In genomic region chr10:31536297-31536696, GRCh38 we compare ENCODE assay signal across 16 cellular contexts.
DNase-seq lines count a peak whose midpoint lies in the region; ATAC-seq and TF ChIP-seq lines count a peak whose summit lies in the region.
"Had no signal": no experiment of that assay in that cellular context is flagged by ENCODE, and none has a peak within 500 bp of the region (broad histone marks: within the 10 kb centered on the region; RNA-seq: fewer than 3 reads in every experiment).

No MANE protein-coding gene starts in this region.

- H3K9me3 Mint-ChIP-seq in activated CD4-positive, alpha-beta T cell treated with anti-CD3 and anti-CD28 coated beads for 36 hours (ENCODE audit: low read depth) = no peaks in the 10 kb centered on the region

- H3K27me3 ChIP-seq in Karpas-422 (ENCODE audit: low read length) = no peaks in the 10 kb centered on the region
- no peaks in the 10 kb centered on the region for H3K27me3 ChIP-seq in aorta (ENCODE audit: control insufficient read depth in 1 of 2, insufficient read depth in 2 of 2, low read length in 1 of 2)
- H3K27me3 ChIP-seq: Peyer's patch had no signal

- peak; percentile 36 for DNase-seq in AG10803 (ENCODE audit: low read depth)
- DNase-seq in Karpas-422 = peak; percentile 9
- peak; percentile 81 for DNase-seq in fibroblast of mammary gland (ENCODE audit: low read depth)
- peak; percentile 18 for DNase-seq in myocyte (ENCODE audit: low read depth)
- no peak for DNase-seq in globus pallidus (ENCODE audit: low spot score)
- no peak for DNase-seq in aorta
- DNase-seq in activated CD4-positive, alpha-beta T cell treated with anti-CD3 and anti-CD28 coated beads for 36 hours = no peak
- DNase-seq: AML-193; DND-41; NCI-H1105; NCI-H2081 treated with DMSO at 0.1 percent for 48 hours; NK-92 treated with Interleukin-12 subunit alpha and Interleukin-12 subunit beta, amount 100 ng/mL, for 24 hours; Peyer's patch had no signal

- POLR2A ChIA-PET in activated CD4-positive, alpha-beta T cell treated with anti-CD3 and anti-CD28 coated beads for 36 hours (lab: Charles Lee) = no interaction called here

- no peaks in the 10 kb centered on the region for H3K4me1 ChIP-seq in Karpas-422 (ENCODE audit: low read length)
- peaks cover 0 to 2% of the 10 kb centered on the region in 2 donors for H3K4me1 ChIP-seq in aorta (ENCODE audit: control insufficient read depth in 1 of 2, insufficient read depth in 2 of 2, low read length in 2 of 2)
- H3K4me1 ChIP-seq: A549, HAP-1, Peyer's patch had no signal

- no peaks in the 10 kb centered on the region for H3K36me3 Mint-ChIP-seq in activated CD4-positive, alpha-beta T cell treated with anti-CD3 and anti-CD28 coated beads for 36 hours (ENCODE audit: low read depth)
- H3K36me3 Mint-ChIP-seq: CD14-positive monocyte had no signal

- no peak for ATAC-seq in aorta (ENCODE audit: low FRiP score)
- no peak for ATAC-seq in activated CD4-positive, alpha-beta T cell treated with anti-CD3 and anti-CD28 coated beads for 36 hours
- ATAC-seq: A549 had no signal

- H3K9me3 ChIP-seq in Karpas-422 (ENCODE audit: low read length) (no peaks in the 10 kb centered on the region), aorta (ENCODE audit: control insufficient read depth, low read length) (no peaks in the 10 kb centered on the region)
- H3K9me3 ChIP-seq: A549, HAP-1, Peyer's patch had no signal

- TF ChIP-seq CTCF in AG10803 (conservative IDR thresholded peaks at IDR 0.05; ENCODE audit: low read length) (no peak), fibroblast of mammary gland (conservative IDR thresholded peaks at IDR 0.05; ENCODE audit: control insufficient read depth, insufficient read depth, low read depth, low read length) (no peak)

- no peak overlapping the region for H2AFZ ChIP-seq in Karpas-422 (ENCODE audit: low read length)

- no peaks in the 10 kb centered on the region for H4K20me1 ChIP-seq in Karpas-422 (ENCODE audit: insufficient read depth, low read depth, low read length)

- peaks cover 10% of the 10 kb centered on the region for H3K27me3 Mint-ChIP-seq in activated CD4-positive, alpha-beta T cell treated with anti-CD3 and anti-CD28 coated beads for 36 hours

- no peak overlapping the region for H3K9ac ChIP-seq in Karpas-422 (ENCODE audit: low read length)

- WGBS in aorta, 2 donors = 7 to 8% methylated on average over 3 of the region's 3 CpGs

- no peak overlapping the region for H3K4me3 Mint-ChIP-seq in activated CD4-positive, alpha-beta T cell treated with anti-CD3 and anti-CD28 coated beads for 36 hours
- H3K4me3 Mint-ChIP-seq: CD14-positive monocyte had no signal

- no peaks in the 10 kb centered on the region for H3K9me2 ChIP-seq in Karpas-422 (replicated peaks; ENCODE audit: insufficient read depth, low read length)

- CTCF ChIA-PET in activated CD4-positive, alpha-beta T cell treated with anti-CD3 and anti-CD28 coated beads for 36 hours (lab: Charles Lee) = no interaction called here

- H3K27ac Mint-ChIP-seq in activated CD4-positive, alpha-beta T cell treated with anti-CD3 and anti-CD28 coated beads for 36 hours = no peak overlapping the region
- H3K27ac Mint-ChIP-seq: CD14-positive monocyte had no signal

- no peaks in the 10 kb centered on the region for H3K79me2 ChIP-seq in Karpas-422 (ENCODE audit: low read length)

- no peak overlapping the region for H3K4me2 ChIP-seq in Karpas-422 (ENCODE audit: low read depth, low read length, poor library complexity, severe bottlenecking)
- H3K4me2 ChIP-seq: A549 had no signal

- intact Hi-C loops in aorta (cut with DNase I) = no loop called here
- intact Hi-C loops in activated CD4-positive, alpha-beta T cell treated with anti-CD3 and anti-CD28 coated beads for 36 hours (cut with DNase I, micrococcal nuclease) = no loop called here

- H3K36me3 ChIP-seq in Karpas-422 (ENCODE audit: insufficient read depth, low read length) (no peaks in the 10 kb centered on the region), aorta (ENCODE audit: control insufficient read depth in 1 of 2, insufficient read depth in 2 of 2, low read length in 1 of 2) (no peaks in the 10 kb centered on the region)
- H3K36me3 ChIP-seq: HAP-1, Peyer's patch had no signal

- H3K27ac ChIP-seq in Karpas-422 (ENCODE audit: low read length) (no peak overlapping the region), aorta (ENCODE audit: low read depth in 1 of 2, low read length in 2 of 2) (no peak overlapping the region)
- H3K27ac ChIP-seq: A549, Peyer's patch had no signal

- H3K4me3 ChIP-seq in AG10803 (ENCODE audit: low read length) (no peak overlapping the region), Karpas-422 (ENCODE audit: low read length) (no peak overlapping the region), fibroblast of mammary gland (ENCODE audit: control insufficient read depth, low read depth, low read length) (no peak overlapping the region), aorta (ENCODE audit: low read length in 2 of 2) (no peak overlapping the region)
- H3K4me3 ChIP-seq: A549, HAP-1, Peyer's patch had no signal

- H3K4me1 Mint-ChIP-seq in activated CD4-positive, alpha-beta T cell treated with anti-CD3 and anti-CD28 coated beads for 36 hours = no peaks in the 10 kb centered on the region
- H3K4me1 Mint-ChIP-seq: CD14-positive monocyte had no signal

Comparison
In these comparisons a context has a peak if more than half of its experiments do, and no peak if none do; other contexts are left out.
1. DNase-seq: peak in AG10803 (single experiment), Karpas-422 (single experiment), fibroblast of mammary gland (single experiment) and myocyte (single experiment); none in globus pallidus (single experiment), aorta (0 of 2) and activated CD4-positive, alpha-beta T cell treated with anti-CD3 and anti-CD28 coated beads for 36 hours (single experiment).